8 cellular contexts compared by ENCODE assay signal in genomic region chr10:102743588-102744373, GRCh38. TPM values are rescaled to one million over a fixed set of nuclear protein-coding genes. Genes with fewer than 3 reads are reported as not detected.
DNase-seq lines count a peak whose midpoint lies in the region; ATAC-seq and TF ChIP-seq lines count a peak whose summit lies in the region.

WBP1L (plus strand) TSS chr10:102743948; CDS start chr10:102744054, 106 bp downstream.

- H3K4me3 ChIP-seq in CD8-positive, alpha-beta memory T cell (ENCODE audit: low read length) = peak within 1 kb of the TSS; percentile 88
- H3K4me3 ChIP-seq in lower lobe of right lung = peak within 1 kb of the TSS; percentile 89

- no peaks in the 10 kb centered on the region for H3K9me3 Mint-ChIP-seq in CD8-positive, alpha-beta memory T cell

- H3K27me3 Mint-ChIP-seq in CD8-positive, alpha-beta memory T cell = no peaks in the 10 kb centered on the region

- intact Hi-C loops in lower lobe of right lung (cut with DNase I) = no loop called here

- H3K36me3 ChIP-seq in CD8-positive, alpha-beta memory T cell (ENCODE audit: insufficient read depth, low read length) = no peaks in the 10 kb centered on the region
- no peaks in the 10 kb centered on the region for H3K36me3 ChIP-seq in lower lobe of right lung

- ATAC-seq in GM19467 (IDR thresholded peaks at IDR 0.05; ENCODE audit: unreplicated experiment) (peak; percentile 98), lower lobe of right lung (peak; percentile 97 to 99)

- DNase-seq in CD8-positive, alpha-beta memory T cell = peak; percentile 88 to 97 (median 95)
- DNase-seq in HS-27A (ENCODE audit: low read depth) (peak; percentile 92), NK-92 (lab: John Stamatoyannopoulos, UW; ENCODE audit: unreplicated experiment) (peak; percentile 84), lower lobe of right lung (peak; percentile 95)
- DNase-seq in activated CD8-positive, alpha-beta memory T cell treated with anti-CD3 and anti-CD28 coated beads for 1 hour (ENCODE audit: extremely low read depth in 1 of 2, low read depth in 1 of 2) = peak; percentile 85 to 87
- DNase-seq in effector CD4-positive, alpha-beta T cell = peak; percentile 93
- peak; percentile 85 to 95 (median 93) for DNase-seq in stimulated activated CD4-positive, alpha-beta T cell treated with anti-CD3 and anti-CD28 coated beads, TNF-alpha, amount 100 ng/mL, for 24 hours (ENCODE audit: low read depth in 3 of 3)

- CTCF ChIA-PET in CD8-positive, alpha-beta memory T cell (lab: Charles Lee) = interaction anchor here (0.9 to 1.9 kb wide), 5 partner anchors 9 to 241 kb away, joined by 3 to 8 read pairs (median 5); partner anchors contain the start of genes ARL3, CNNM2 and SFXN2

- peaks cover 44 to 57% (median 48%) of the 10 kb centered on the region in 3 donors for H3K4me1 Mint-ChIP-seq in CD8-positive, alpha-beta memory T cell

- no peak for TF ChIP-seq CTCF in lower lobe of right lung (IDR thresholded peaks at IDR 0.05)

- no peaks in the 10 kb centered on the region for H3K9me3 ChIP-seq in CD8-positive, alpha-beta memory T cell (ENCODE audit: low read length)
- no peaks in the 10 kb centered on the region for H3K9me3 ChIP-seq in lower lobe of right lung

- POLR2A ChIA-PET in CD8-positive, alpha-beta memory T cell (lab: Charles Lee) = interaction anchor here (0.7 to 3.2 kb wide), 6 partner anchors 30 to 241 kb away, joined by 3 to 20 read pairs (median 4); partner anchors contain the start of genes ACTR1A, ARL3, SFXN2 and TRIM8

- H3K36me3 Mint-ChIP-seq in CD8-positive, alpha-beta memory T cell = peaks cover 0 to 16% (median 0%) of the 10 kb centered on the region in 3 donors

- H3K27ac Mint-ChIP-seq in CD8-positive, alpha-beta memory T cell = peak within 1 kb of the TSS; percentile 8 to 97 (median 94)

- peak within 1 kb of the TSS; percentile 71 for H3K27ac ChIP-seq in CD8-positive, alpha-beta memory T cell (ENCODE audit: low read depth, low read length)
- H3K27ac ChIP-seq in lower lobe of right lung = peak within 1 kb of the TSS; percentile 88

- H3K4me1 ChIP-seq in CD8-positive, alpha-beta memory T cell (ENCODE audit: insufficient read depth, low read length) = peaks cover 27% of the 10 kb centered on the region
- H3K4me1 ChIP-seq in lower lobe of right lung = peaks cover 28% of the 10 kb centered on the region

- no peaks in the 10 kb centered on the region for H3K27me3 ChIP-seq in CD8-positive, alpha-beta memory T cell (ENCODE audit: insufficient read depth, low read length, poor library complexity, severe bottlenecking)
- no peaks in the 10 kb centered on the region for H3K27me3 ChIP-seq in lower lobe of right lung (ENCODE audit: low read depth)

- H3K4me3 Mint-ChIP-seq in CD8-positive, alpha-beta memory T cell = peak within 1 kb of the TSS; percentile 81 to 100 (median 94)

RNA-seq across cellular contexts. Expression of gene WBP1L, which starts in this region (rescaled TPM):
- total RNA-seq in CD8-positive, alpha-beta memory T cell = 10 to 100 TPM; 16.0 to 17.8 TPM
- polyA plus RNA-seq in CD8-positive, alpha-beta memory T cell = 28.5 TPM
- 44.5 TPM for total RNA-seq in lower lobe of right lung

Comparison
In these comparisons a context has a peak if more than half of its experiments do, and no peak if none do; other contexts are left out.
1. Peak in every context shown above with its lines: DNase-seq, ATAC-seq, H3K4me3 ChIP-seq and H3K27ac ChIP-seq.